Comparison of ENCODE assay signal across 12 cellular contexts in the genomic region with DNA sequence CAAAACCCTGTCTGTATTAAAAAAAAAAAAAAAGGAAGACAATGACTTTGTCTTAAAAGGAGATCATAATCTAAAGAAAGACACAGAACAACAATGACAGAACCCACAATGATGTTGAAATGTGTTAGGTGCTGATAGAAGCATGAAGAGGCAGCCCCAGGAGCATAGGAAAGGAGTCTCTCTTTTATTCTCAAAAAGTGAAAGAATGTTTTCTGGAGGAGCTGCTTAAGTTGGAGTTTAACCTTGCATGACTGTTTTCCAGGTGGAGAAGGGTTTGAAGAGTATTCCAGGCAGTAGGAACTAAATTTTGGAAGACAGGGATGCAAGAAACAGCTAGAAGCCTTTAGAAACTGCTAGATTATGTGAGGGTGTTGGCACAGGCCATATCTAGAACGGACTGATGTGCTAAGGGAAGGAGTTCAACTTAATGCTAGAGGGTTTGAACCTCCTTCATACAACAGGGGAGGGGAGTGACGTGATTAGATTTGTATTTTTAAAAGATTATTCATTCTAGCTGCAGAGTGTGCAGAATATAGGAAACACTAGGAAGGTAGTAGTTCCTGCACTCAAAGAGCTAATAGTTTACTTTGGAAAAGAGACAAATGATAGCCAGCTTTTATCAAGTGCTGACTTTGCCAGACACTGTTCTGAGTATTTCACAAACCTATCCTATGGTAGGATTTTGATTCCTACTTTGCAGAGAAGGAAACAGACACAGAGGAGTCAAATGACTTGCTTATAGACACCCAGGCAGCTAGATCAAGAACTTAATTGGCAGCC.
"Had no signal": no experiment of that assay in that cellular context is flagged by ENCODE, and none has a peak within 500 bp of the region (broad histone marks: within the 10 kb centered on the region; RNA-seq: fewer than 3 reads in every experiment).

No MANE protein-coding gene starts in this region.

- H2AFZ ChIP-seq: parathyroid adenoma had no signal

- H3K36me3 ChIP-seq: transverse colon had no signal

- H3K27me3 ChIP-seq: body of pancreas, transverse colon had no signal

- H3K9me3 ChIP-seq: body of pancreas, transverse colon had no signal

- H3K27ac ChIP-seq: coronary artery, parathyroid adenoma, transverse colon had no signal

- FAIRE-seq: small intestine had no signal

- H3K4me3 ChIP-seq: body of pancreas, coronary artery, transverse colon had no signal

- H3K9ac ChIP-seq: parathyroid adenoma had no signal

- DNase-seq: activated CD4-positive, alpha-beta T cell treated with anti-CD3 and anti-CD28 coated beads for 4 hours; activated T-cell treated with anti-CD3 and anti-CD28 coated beads for 4 hours; amniotic stem cell; body of pancreas; central memory CD4-positive, alpha-beta T cell; effector memory CD8-positive, alpha-beta T cell; hypothalamus; kidney glomerular epithelial cell; small intestine; transverse colon had no signal

- H3K4me1 ChIP-seq: parathyroid adenoma had no signal
